8 cellular contexts compared by ENCODE assay signal in the genomic region with DNA sequence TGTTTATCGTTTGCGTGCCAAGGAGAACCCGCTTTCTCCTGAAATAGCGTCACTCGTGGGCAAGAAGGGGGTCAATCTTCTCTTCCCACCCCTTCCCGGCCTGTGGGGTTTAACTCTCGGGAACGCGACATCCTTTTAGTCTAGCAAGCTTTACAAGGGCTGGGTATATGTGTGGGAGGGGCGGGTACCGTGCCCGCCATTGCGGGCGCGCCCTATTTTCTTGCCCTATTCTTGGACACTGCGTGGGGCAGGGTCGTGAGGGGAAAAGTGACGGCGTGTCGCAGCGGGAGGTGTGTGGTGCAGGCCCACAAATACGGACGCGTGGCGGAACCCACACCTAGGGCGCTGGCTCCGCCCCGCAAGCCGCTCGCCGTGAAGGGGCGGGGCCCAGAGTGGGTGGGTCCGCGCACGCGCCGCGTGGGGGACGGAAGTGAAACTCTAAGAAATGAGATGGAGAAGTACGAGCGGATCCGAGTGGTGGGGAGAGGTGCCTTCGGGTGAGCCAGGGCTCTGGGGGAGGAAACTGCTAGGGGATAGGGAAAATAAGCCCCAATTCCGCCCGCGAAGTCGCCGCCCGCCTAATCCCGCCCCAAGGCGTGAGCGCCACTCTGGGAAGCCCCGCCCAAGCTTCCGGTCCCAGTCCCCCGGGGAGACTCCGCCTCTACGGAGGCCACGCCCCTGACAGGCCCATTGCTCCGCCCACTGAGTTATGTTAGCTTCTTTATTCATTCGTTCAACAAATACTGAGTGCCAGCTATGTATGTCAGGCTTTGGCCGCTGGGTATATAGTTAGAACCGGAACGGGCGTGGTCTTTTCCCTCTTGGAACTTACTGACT. TPM values are rescaled to one million over a fixed set of nuclear protein-coding genes. Genes with fewer than 3 reads are reported as not detected.
A peak's percentile ranks its signal among the peaks of the same experiment; 100 is the strongest.
DNase-seq lines count a peak whose midpoint lies in the region; ATAC-seq and TF ChIP-seq lines count a peak whose summit lies in the region.

TSS of gene NEK8 (plus strand) at position 425 of the 837 bp plus-strand sequence. CDS start at position 451, 26 bp downstream.

- ATAC-seq in GM19372 (IDR thresholded peaks at IDR 0.05; ENCODE audit: low read depth, unreplicated experiment) (peak; percentile 47), HG03520 (IDR thresholded peaks at IDR 0.05; ENCODE audit: unreplicated experiment) (peak; percentile 27)

- no peaks in the 10 kb centered on the region for H3K27me3 ChIP-seq in dorsolateral prefrontal cortex

- peak; percentile 98 for DNase-seq in NCI-H82 (lab: John Stamatoyannopoulos, UW)
- DNase-seq in activated CD4-positive, alpha-beta T cell treated with anti-CD3 and anti-CD28 coated beads, Interleukin-2, amount 50 U/mL, for 48 hours = peak; percentile 99 to 100
- DNase-seq in dorsolateral prefrontal cortex = peak; percentile 84 to 96 (median 93)
- peak; percentile 99 to 100 for DNase-seq in lower leg skin (ENCODE audit: low spot score in 2 of 2)
- DNase-seq in stimulated activated CD4-positive, alpha-beta T cell treated with anti-CD3 and anti-CD28 coated beads, Interleukin-4, amount 100 ng/mL, for 1 hour = peak; percentile 98

- TF ChIP-seq CTCF in C4-2B (conservative IDR thresholded peaks at IDR 0.05) (no peak), dorsolateral prefrontal cortex (IDR thresholded peaks at IDR 0.05 in 54 of 56, conservative IDR thresholded peaks at IDR 0.05 in 2 of 56; ENCODE audit: low read depth in 1 of 56, partially characterized antibody in 56 of 56) (peak in 23 of 56 donors; percentile 2 to 48 (median 20)), lower leg skin (IDR thresholded peaks at IDR 0.05) (no peak)

- H3K27ac ChIP-seq in C4-2B (peak within 1 kb of the TSS; percentile 97), dorsolateral prefrontal cortex (peak within 1 kb of the TSS in 57 of 59 donors; percentile 81 to 98 (median 92))

- 0 to 1% methylated on average over 52 to 57 of the region's 64 CpGs for WGBS in lower leg skin, 2 donors

- intact Hi-C loops in dorsolateral prefrontal cortex (cut with DNase I) = loop anchor here (1.0 to 5.0 kb wide), 6 partner anchors 14 to 384 kb away; partner anchors contain the start of genes DHRS13 (in 1 of the 2) and FLOT2 (in 1 of the 2)
- intact Hi-C loops in lower leg skin (cut with DNase I; ENCODE audit: low total_unique reads) = no loop called here

- H3K4me3 ChIP-seq in dorsolateral prefrontal cortex = peak within 1 kb of the TSS; percentile 62 to 99 (median 85)
- peak within 1 kb of the TSS; percentile 51 for H3K4me3 ChIP-seq in lower leg skin (ENCODE audit: low read depth, poor library complexity, severe bottlenecking)

- TF ChIP-seq POLR2A in lower leg skin (IDR thresholded peaks at IDR 0.05) = no peak

RNA-seq across cellular contexts. Expression of gene NEK8, which starts in this region (rescaled TPM):
- total RNA-seq in dorsolateral prefrontal cortex (1 to 10 TPM in 118 of 120 experiments, under 1 TPM in 2; 0.96 to 5.8 (median 2.4) TPM), lower leg skin (1 to 10 TPM; 2.1 to 9.5 (median 4.4) TPM)

Comparison
In these comparisons a context has a peak if more than half of its experiments do, and no peak if none do; other contexts are left out.
1. Peak in every context shown above with its lines: DNase-seq, ATAC-seq, H3K4me3 ChIP-seq and H3K27ac ChIP-seq.